In genomic region chr5:87327998-87328397, GRCh38 we compare ENCODE assay signal across 13 cellular contexts.
DNase-seq lines count a peak whose midpoint lies in the region; ATAC-seq, FAIRE-seq and TF ChIP-seq lines count a peak whose summit lies in the region.
"Had no signal": no experiment of that assay in that cellular context is flagged by ENCODE, and none has a peak within 500 bp of the region (broad histone marks: within the 10 kb centered on the region; RNA-seq: fewer than 3 reads in every experiment).

No MANE protein-coding gene starts in this region.

- H3K9me3 Mint-ChIP-seq in T-helper 2 cell treated with Interferon-gamma antibody and Interleukin-4, amounts not matched to agents 5 μg/mL and 100 μg/mL, for 36 hours: no peaks in the 10 kb centered on the region

- H3K27me3 ChIP-seq in pancreas: no peaks in the 10 kb centered on the region

- H3K36me3 Mint-ChIP-seq in T-helper 17 cell (ENCODE audit: low read depth): no peaks in the 10 kb centered on the region
- peaks cover 10% of the 10 kb centered on the region for H3K36me3 Mint-ChIP-seq in T-helper 2 cell treated with Interferon-gamma antibody and Interleukin-4, amounts not matched to agents 5 μg/mL and 100 μg/mL, for 36 hours (ENCODE audit: low read depth)

- ATAC-seq in activated CD4-positive, CD25-positive, alpha-beta regulatory T cell treated with anti-CD3 and anti-CD28 coated beads, Interleukin-2, amount 50 U/mL, for 24 hours: peak; percentile 27 to 32
- ATAC-seq in T-helper 17 cell (no peak), pancreas (no peak), HG03108 (IDR thresholded peaks at IDR 0.05; ENCODE audit: unreplicated experiment) (no peak)

- 72 to 74% methylated on average over 2 of the region's 2 CpGs for WGBS in pancreas, 2 donors

- H3K36me3 ChIP-seq in pancreas: no peaks in the 10 kb centered on the region

- FAIRE-seq in pancreas (lab: Jason Lieb, UNC): peak; percentile 17

- DNase-seq in activated CD4-positive, CD25-positive, alpha-beta regulatory T cell (lab: John Stamatoyannopoulos, UW): no peak
- DNase-seq in T-helper 17 cell (no peak), iris pigment epithelial cell (ENCODE audit: low read depth) (peak; percentile 14), pancreas (no peak), NCI-H2227 treated with DMSO at 0.1 percent for 48 hours (lab: John Stamatoyannopoulos, UW) (no peak)
- DNase-seq in T-helper 2 cell treated with Interferon-gamma antibody and Interleukin-4, amounts not matched to agents 5 μg/mL and 100 μg/mL, for 36 hours (ENCODE audit: low spot score): no peak
- DNase-seq: KBM-7, NCI-H1092, NCI-H1694, NCI-H446 had no signal

- H3K4me1 ChIP-seq in pancreas: peaks cover 0 to 17% (median 4%) of the 10 kb centered on the region in 3 donors

- no peaks in the 10 kb centered on the region for H3K9me3 ChIP-seq in T-helper 17 cell (ENCODE audit: control insufficient read depth, low read length, poor library complexity, severe bottlenecking)
- peaks cover 0 to 3% (median 0%) of the 10 kb centered on the region in 4 donors for H3K9me3 ChIP-seq in pancreas

- H3K4me1 Mint-ChIP-seq in T-helper 17 cell: peaks cover 50% of the 10 kb centered on the region
- H3K4me1 Mint-ChIP-seq in T-helper 2 cell treated with Interferon-gamma antibody and Interleukin-4, amounts not matched to agents 5 μg/mL and 100 μg/mL, for 36 hours (ENCODE audit: low read depth): peaks cover 22% of the 10 kb centered on the region

- no peak for TF ChIP-seq CTCF in pancreas (IDR thresholded peaks at IDR 0.05)

- intact Hi-C loops in pancreas (cut with DNase I): no loop called here

- H3K27ac Mint-ChIP-seq in T-helper 17 cell: peak overlapping the region; percentile 75
- no peak overlapping the region for H3K27ac Mint-ChIP-seq in T-helper 2 cell treated with Interferon-gamma antibody and Interleukin-4, amounts not matched to agents 5 μg/mL and 100 μg/mL, for 36 hours

- H3K27ac ChIP-seq in pancreas: no peak overlapping the region
- H3K27ac ChIP-seq: 22Rv1 had no signal

- H3K4me3 ChIP-seq in pancreas: no peak overlapping the region

- no peaks in the 10 kb centered on the region for H3K27me3 Mint-ChIP-seq in T-helper 17 cell
- no peaks in the 10 kb centered on the region for H3K27me3 Mint-ChIP-seq in T-helper 2 cell treated with Interferon-gamma antibody and Interleukin-4, amounts not matched to agents 5 μg/mL and 100 μg/mL, for 36 hours (ENCODE audit: low read depth)

- no peak overlapping the region for H3K4me3 Mint-ChIP-seq in T-helper 17 cell
- H3K4me3 Mint-ChIP-seq in T-helper 2 cell treated with Interferon-gamma antibody and Interleukin-4, amounts not matched to agents 5 μg/mL and 100 μg/mL, for 36 hours: no peak overlapping the region

Comparison
In these comparisons a context has a peak if more than half of its experiments do, and no peak if none do; other contexts are left out.
1. ATAC-seq: peak in activated CD4-positive, CD25-positive, alpha-beta regulatory T cell treated with anti-CD3 and anti-CD28 coated beads, Interleukin-2, amount 50 U/mL, for 24 hours (2 of 2); none in T-helper 17 cell (single experiment), pancreas (0 of 4) and HG03108 (single experiment).